9 cellular contexts compared by ENCODE assay signal in genomic region chr9:1460143-1460769, GRCh38.
DNase-seq lines count a peak whose midpoint lies in the region; ATAC-seq and TF ChIP-seq lines count a peak whose summit lies in the region.
"Had no signal": no experiment of that assay in that cellular context is flagged by ENCODE, and none has a peak within 500 bp of the region (broad histone marks: within the 10 kb centered on the region; RNA-seq: fewer than 3 reads in every experiment).

No MANE protein-coding gene starts in this region.

- CTCF ChIA-PET in HEK293 (lab: Yijun Ruan, JAX): interaction anchor here (0.5 to 2.3 kb wide), 21 partner anchors 13 to 463 kb away, joined by 3 to 9 read pairs (median 3); no protein-coding TSS in a partner anchor
- CTCF ChIA-PET in T-cell (lab: Charles Lee): interaction anchor here in 1 of 2 donors (0.6 kb wide), 1 partner anchor 317 kb away, joined by 3 read pairs; no protein-coding TSS in a partner anchor

- H3K4me3 ChIP-seq in heart right ventricle: no peak overlapping the region
- no peak overlapping the region for H3K4me3 ChIP-seq in right atrium auricular region
- H3K4me3 ChIP-seq in HEK293 (ENCODE audit: low read depth, low read length): no peak overlapping the region

- TF ChIP-seq CTCF in heart right ventricle (IDR thresholded peaks at IDR 0.05): peak in 7 of 9 donors; percentile 26 to 46 (median 36)
- peak in 1 of 2 donors; percentile 52 for TF ChIP-seq CTCF in right atrium auricular region (IDR thresholded peaks at IDR 0.05)
- TF ChIP-seq CTCF in HEK293 (tag by site-specific recombination; IDR thresholded peaks at IDR 0.05): peak; percentile 54; the same call in 1 of the 2 replicates
- peak; percentile 66 for TF ChIP-seq CTCF in glutamatergic neuron (IDR thresholded peaks at IDR 0.05; ENCODE audit: partially characterized antibody, unreplicated experiment)

- intact Hi-C loops in heart right ventricle (cut with DNase I): no loop called here

- H3K27ac ChIP-seq in heart right ventricle (no peak overlapping the region), right atrium auricular region (no peak overlapping the region), HEK293 (ENCODE audit: extremely low read depth, low read depth, low read length) (peak overlapping the region; percentile 52)

- WGBS in heart right ventricle, 2 donors: 51 to 52% methylated on average over 7 of the region's 7 CpGs

- DNase-seq in heart right ventricle (no peak), right atrium auricular region (ENCODE audit: low spot score) (no peak), NCI-H2196 (lab: John Stamatoyannopoulos, UW; ENCODE audit: unreplicated experiment) (peak; percentile 65), glutamatergic neuron (no peak), NCI-H226 (no peak), T-cell (no peak)
- DNase-seq in stimulated activated CD4-positive, alpha-beta T cell treated with anti-CD3 and anti-CD28 coated beads, Interleukin-4, amount 100 ng/mL, for 4 hours: no peak

- H3K4me1 ChIP-seq in heart right ventricle (no peaks in the 10 kb centered on the region), right atrium auricular region (no peaks in the 10 kb centered on the region), HEK293 (ENCODE audit: control insufficient read depth, insufficient read depth, low read length) (peaks cover 24% of the 10 kb centered on the region)

- H3K36me3 Mint-ChIP-seq in glutamatergic neuron (ENCODE audit: unreplicated experiment) (no peaks in the 10 kb centered on the region), T-cell (no peaks in the 10 kb centered on the region)
- H3K36me3 Mint-ChIP-seq: activated naive CD4-positive, alpha-beta T cell treated with anti-CD3 and anti-CD28 coated beads, Interleukin-2, amount 50 U/mL, for 72 hours had no signal

- H3K4me3 Mint-ChIP-seq in glutamatergic neuron (ENCODE audit: unreplicated experiment): no peak overlapping the region
- H3K4me3 Mint-ChIP-seq in T-cell: no peak overlapping the region

- H3K9me3 ChIP-seq in heart right ventricle (no peaks in the 10 kb centered on the region), right atrium auricular region (no peaks in the 10 kb centered on the region), HEK293 (ENCODE audit: control insufficient read depth, insufficient read depth, low read depth, low read length) (no peaks in the 10 kb centered on the region)

- no peak for ATAC-seq in heart right ventricle
- ATAC-seq in T-cell (replicated peaks in 1 of 4): no peak
- ATAC-seq: activated naive CD4-positive, alpha-beta T cell treated with anti-CD3 and anti-CD28 coated beads, Interleukin-2, amount 50 U/mL, for 72 hours had no signal

- peaks cover 3% of the 10 kb centered on the region for H3K27me3 Mint-ChIP-seq in glutamatergic neuron (ENCODE audit: unreplicated experiment)
- H3K27me3 Mint-ChIP-seq in T-cell: peaks cover 0 to 12% of the 10 kb centered on the region in 2 donors

- H3K36me3 ChIP-seq in heart right ventricle (no peaks in the 10 kb centered on the region), right atrium auricular region (no peaks in the 10 kb centered on the region), HEK293 (ENCODE audit: control insufficient read depth in 2 of 2, insufficient read depth in 1 of 2, low read length in 2 of 2) (no peaks in the 10 kb centered on the region)

- POLR2A ChIA-PET in HEK293 (lab: Yijun Ruan, JAX): no interaction called here
- POLR2A ChIA-PET in T-cell (lab: Charles Lee): no interaction called here

- no peaks in the 10 kb centered on the region for H3K27me3 ChIP-seq in heart right ventricle
- H3K27me3 ChIP-seq in right atrium auricular region: no peaks in the 10 kb centered on the region

- H3K9me3 Mint-ChIP-seq in glutamatergic neuron (ENCODE audit: unreplicated experiment) (peaks cover 2% of the 10 kb centered on the region), T-cell (no peaks in the 10 kb centered on the region)
- H3K9me3 Mint-ChIP-seq: activated naive CD4-positive, alpha-beta T cell treated with anti-CD3 and anti-CD28 coated beads, Interleukin-2, amount 50 U/mL, for 72 hours had no signal

- H3K27ac Mint-ChIP-seq in glutamatergic neuron (ENCODE audit: unreplicated experiment) (peak overlapping the region; percentile 67), T-cell (no peak overlapping the region)
- H3K27ac Mint-ChIP-seq: activated naive CD4-positive, alpha-beta T cell treated with anti-CD3 and anti-CD28 coated beads, Interleukin-2, amount 50 U/mL, for 72 hours had no signal

- peaks cover 14% of the 10 kb centered on the region for H3K4me1 Mint-ChIP-seq in glutamatergic neuron (ENCODE audit: low read depth, unreplicated experiment)
- no peaks in the 10 kb centered on the region for H3K4me1 Mint-ChIP-seq in T-cell

TF ChIP-seq in HEK293, 187 proteins besides CTCF, POLR2A, EP300 and RAD21:
- TF ChIP-seq HIC1 (tag by site-specific recombination; IDR thresholded peaks at IDR 0.05): no peak
- TF ChIP-seq ZNF654 (tag by site-specific recombination; IDR thresholded peaks at IDR 0.05; ENCODE audit: low read depth): peak; percentile 80
- no peak for TF ChIP-seq EGR2 (tag by site-specific recombination; IDR thresholded peaks at IDR 0.05; ENCODE audit: low read depth)
- TF ChIP-seq, protein P1, sequence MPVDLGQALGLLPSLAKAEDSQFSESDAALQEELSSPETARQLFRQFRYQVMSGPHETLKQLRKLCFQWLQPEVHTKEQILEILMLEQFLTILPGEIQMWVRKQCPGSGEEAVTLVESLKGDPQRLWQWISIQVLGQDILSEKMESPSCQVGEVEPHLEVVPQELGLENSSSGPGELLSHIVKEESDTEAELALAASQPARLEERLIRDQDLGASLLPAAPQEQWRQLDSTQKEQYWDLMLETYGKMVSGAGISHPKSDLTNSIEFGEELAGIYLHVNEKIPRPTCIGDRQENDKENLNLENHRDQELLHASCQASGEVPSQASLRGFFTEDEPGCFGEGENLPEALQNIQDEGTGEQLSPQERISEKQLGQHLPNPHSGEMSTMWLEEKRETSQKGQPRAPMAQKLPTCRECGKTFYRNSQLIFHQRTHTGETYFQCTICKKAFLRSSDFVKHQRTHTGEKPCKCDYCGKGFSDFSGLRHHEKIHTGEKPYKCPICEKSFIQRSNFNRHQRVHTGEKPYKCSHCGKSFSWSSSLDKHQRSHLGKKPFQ (tag by site-specific recombination; IDR thresholded peaks at IDR 0.05): no peak
- peak; percentile 52; the same call in 1 of the 2 replicates for TF ChIP-seq ZSCAN30 (tag by site-specific recombination; IDR thresholded peaks at IDR 0.05)
- TF ChIP-seq ZNF366 (tag by site-specific recombination; conservative IDR thresholded peaks at IDR 0.05): 0 out of 2 replicates have a peak, but pooled peaks have one; percentile 28
